In genomic region chr12:30582943-30583342, GRCh38 we compare ENCODE assay signal across 18 cellular contexts.
"Had no signal": no experiment of that assay in that cellular context is flagged by ENCODE, and none has a peak within 500 bp of the region (broad histone marks: within the 10 kb centered on the region; RNA-seq: fewer than 3 reads in every experiment).

No MANE protein-coding gene starts in this region.

- H3K9me3 Mint-ChIP-seq: activated naive CD4-positive, alpha-beta T cell treated with anti-CD3 and anti-CD28 coated beads, Interleukin-2, amount 50 U/mL, for 72 hours; mesothelial cell of epicardium; natural killer cell treated with Interleukin-12 subunit alpha and Interleukin-12 subunit beta and Interleukin-15 and Interleukin-18, amount 100 ng/mL, for 72 hours; stimulated activated effector memory CD8-positive, alpha-beta T cell treated with anti-CD3 and anti-CD28 coated beads, Interleukin-12 subunit alpha, Interleukin-12 subunit beta, amount 100 ng/mL, for 72 hours had no signal

- H3K4me3 Mint-ChIP-seq: mesothelial cell of epicardium; natural killer cell treated with Interleukin-12 subunit alpha and Interleukin-12 subunit beta and Interleukin-15 and Interleukin-18, amount 100 ng/mL, for 72 hours; stimulated activated effector memory CD8-positive, alpha-beta T cell treated with anti-CD3 and anti-CD28 coated beads, Interleukin-12 subunit alpha, Interleukin-12 subunit beta, amount 100 ng/mL, for 72 hours had no signal

- H3K9ac ChIP-seq: parathyroid adenoma had no signal

- H3K36me3 Mint-ChIP-seq: activated naive CD4-positive, alpha-beta T cell treated with anti-CD3 and anti-CD28 coated beads, Interleukin-2, amount 50 U/mL, for 72 hours; mesothelial cell of epicardium; natural killer cell treated with Interleukin-12 subunit alpha and Interleukin-12 subunit beta and Interleukin-15 and Interleukin-18, amount 100 ng/mL, for 72 hours; stimulated activated effector memory CD8-positive, alpha-beta T cell treated with anti-CD3 and anti-CD28 coated beads, Interleukin-12 subunit alpha, Interleukin-12 subunit beta, amount 100 ng/mL, for 72 hours had no signal

- H3K9me3 ChIP-seq: adrenal gland, colonic mucosa, neutrophil, stomach, upper lobe of left lung had no signal

- FAIRE-seq: islet of Langerhans had no signal

- DNase-seq: activated CD4-positive, alpha-beta T cell treated with anti-CD3 and anti-CD28 coated beads for 1 hour; activated CD4-positive, alpha-beta T cell treated with anti-CD3 and anti-CD28 coated beads, Interleukin-2, amount 50 U/mL, for 4 hours; activated gamma-delta T cell; adrenal gland; colonic mucosa; stimulated activated CD4-positive, alpha-beta T cell treated with anti-CD3 and anti-CD28 coated beads, Interleukin-4, amount 100 ng/mL, for 24 hours; stomach; upper lobe of left lung; WERI-Rb-1 had no signal

- H2AFZ ChIP-seq: parathyroid adenoma had no signal

- H3K36me3 ChIP-seq: adrenal gland, colonic mucosa, neutrophil, stomach, upper lobe of left lung, WERI-Rb-1 had no signal

- H3K79me2 ChIP-seq: parathyroid adenoma had no signal

- H3K4me1 ChIP-seq: adrenal gland, colonic mucosa, parathyroid adenoma, stomach, upper lobe of left lung had no signal

- H3K4me3 ChIP-seq: adrenal gland, colonic mucosa, lung, stomach, upper lobe of left lung had no signal

- H3K27me3 Mint-ChIP-seq: natural killer cell treated with Interleukin-12 subunit alpha and Interleukin-12 subunit beta and Interleukin-15 and Interleukin-18, amount 100 ng/mL, for 72 hours had no signal

- H3K4me1 Mint-ChIP-seq: mesothelial cell of epicardium; stimulated activated effector memory CD8-positive, alpha-beta T cell treated with anti-CD3 and anti-CD28 coated beads, Interleukin-12 subunit alpha, Interleukin-12 subunit beta, amount 100 ng/mL, for 72 hours had no signal

- H3K27ac ChIP-seq: adrenal gland, colonic mucosa, neutrophil, parathyroid adenoma, stomach, upper lobe of left lung, WERI-Rb-1 had no signal

- ATAC-seq: activated naive CD4-positive, alpha-beta T cell treated with anti-CD3 and anti-CD28 coated beads, Interleukin-2, amount 50 U/mL, for 72 hours; natural killer cell treated with Interleukin-12 subunit alpha and Interleukin-12 subunit beta and Interleukin-15 and Interleukin-18, amount 100 ng/mL, for 72 hours; sciatic nerve; stimulated activated effector memory CD8-positive, alpha-beta T cell treated with anti-CD3 and anti-CD28 coated beads, Interleukin-12 subunit alpha, Interleukin-12 subunit beta, amount 100 ng/mL, for 72 hours had no signal

- H3K27ac Mint-ChIP-seq: activated naive CD4-positive, alpha-beta T cell treated with anti-CD3 and anti-CD28 coated beads, Interleukin-2, amount 50 U/mL, for 72 hours; mesothelial cell of epicardium; natural killer cell treated with Interleukin-12 subunit alpha and Interleukin-12 subunit beta and Interleukin-15 and Interleukin-18, amount 100 ng/mL, for 72 hours; stimulated activated effector memory CD8-positive, alpha-beta T cell treated with anti-CD3 and anti-CD28 coated beads, Interleukin-12 subunit alpha, Interleukin-12 subunit beta, amount 100 ng/mL, for 72 hours had no signal

- H3K27me3 ChIP-seq: adrenal gland, colonic mucosa, neutrophil, stomach, upper lobe of left lung had no signal
